Comparison of ENCODE assay signal across 10 cellular contexts in the genomic region with DNA sequence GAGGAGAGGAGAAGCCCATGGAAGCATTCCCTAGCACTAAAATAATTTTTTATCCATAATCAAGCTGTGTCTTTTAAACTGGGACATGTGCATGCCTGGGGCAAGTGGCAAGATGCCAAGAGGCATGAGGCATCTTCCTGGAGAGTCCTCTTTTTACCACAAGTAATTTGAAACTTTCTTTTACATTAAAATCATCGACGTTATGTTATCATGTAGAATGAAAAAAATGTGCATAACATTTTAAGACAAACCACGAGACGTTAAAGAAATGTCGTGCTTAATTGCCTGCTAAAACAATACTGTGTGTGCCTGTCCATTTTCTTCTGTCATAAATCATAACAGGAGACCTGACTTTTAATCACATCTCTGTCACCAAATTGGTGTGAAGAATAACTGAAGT. TPM values are rescaled to one million over a fixed set of nuclear protein-coding genes. Genes with fewer than 3 reads are reported as not detected.
A peak's percentile ranks its signal among the peaks of the same experiment; 100 is the strongest.
DNase-seq lines count a peak whose midpoint lies in the region; ATAC-seq lines count a peak whose summit lies in the region.
"Had no signal": no experiment of that assay in that cellular context is flagged by ENCODE, and none has a peak within 500 bp of the region (broad histone marks: within the 10 kb centered on the region; RNA-seq: fewer than 3 reads in every experiment).

No MANE protein-coding gene starts in this region.

- H3K27ac Mint-ChIP-seq in naive thymus-derived CD8-positive, alpha-beta T cell: peak overlapping the region in 7 of 10 donors; percentile 2 to 84 (median 45)
- no peak overlapping the region for H3K27ac Mint-ChIP-seq in activated T-cell treated with anti-CD3 and anti-CD28 coated beads, Interleukin-2, amount 50 U/mL, for 72 hours

- H3K36me3 Mint-ChIP-seq in naive thymus-derived CD8-positive, alpha-beta T cell: peaks cover 0 to 1% (median 0%) of the 10 kb centered on the region in 3 donors
- no peaks in the 10 kb centered on the region for H3K36me3 Mint-ChIP-seq in activated T-cell treated with anti-CD3 and anti-CD28 coated beads, Interleukin-2, amount 50 U/mL, for 72 hours (ENCODE audit: insufficient read depth in 2 of 2)

- H3K27me3 Mint-ChIP-seq in naive thymus-derived CD8-positive, alpha-beta T cell: peaks cover 0 to 2% (median 0%) of the 10 kb centered on the region in 5 donors
- no peaks in the 10 kb centered on the region for H3K27me3 Mint-ChIP-seq in activated T-cell treated with anti-CD3 and anti-CD28 coated beads, Interleukin-2, amount 50 U/mL, for 72 hours (ENCODE audit: low read depth)

- ATAC-seq in naive thymus-derived CD8-positive, alpha-beta T cell: no peak
- ATAC-seq in activated T-cell treated with anti-CD3 and anti-CD28 coated beads, Interleukin-2, amount 50 U/mL, for 72 hours (replicated peaks in 1 of 2): no peak
- ATAC-seq in GM18861 (IDR thresholded peaks at IDR 0.05; ENCODE audit: unreplicated experiment): no peak

- H3K4me1 Mint-ChIP-seq in naive thymus-derived CD8-positive, alpha-beta T cell: peaks cover 8 to 27% (median 24%) of the 10 kb centered on the region in 4 donors
- H3K4me1 Mint-ChIP-seq in activated T-cell treated with anti-CD3 and anti-CD28 coated beads, Interleukin-2, amount 50 U/mL, for 72 hours (ENCODE audit: low read depth): peaks cover 17% of the 10 kb centered on the region

- POLR2A ChIA-PET in naive thymus-derived CD8-positive, alpha-beta T cell (lab: Charles Lee): interaction anchor here (0.6 kb wide), 1 partner anchor 20 kb away, joined by 4 read pairs; no protein-coding TSS in a partner anchor

- H3K9me3 Mint-ChIP-seq in naive thymus-derived CD8-positive, alpha-beta T cell: no peaks in the 10 kb centered on the region
- no peaks in the 10 kb centered on the region for H3K9me3 Mint-ChIP-seq in activated T-cell treated with anti-CD3 and anti-CD28 coated beads, Interleukin-2, amount 50 U/mL, for 72 hours

- no peak overlapping the region for H3K4me3 Mint-ChIP-seq in naive thymus-derived CD8-positive, alpha-beta T cell
- H3K4me3 Mint-ChIP-seq in activated T-cell treated with anti-CD3 and anti-CD28 coated beads, Interleukin-2, amount 50 U/mL, for 72 hours: peak overlapping the region in 1 of 2 donors; percentile 30

- peak; percentile 82 for DNase-seq in Daoy (ENCODE audit: low read depth)
- DNase-seq in LoVo (ENCODE audit: low spot score): peak; percentile 46
- peak; percentile 12 for DNase-seq in brain pericyte (ENCODE audit: low read depth, low spot score)
- no peak for DNase-seq in naive thymus-derived CD8-positive, alpha-beta T cell
- DNase-seq in activated T-cell treated with anti-CD3 and anti-CD28 coated beads, Interleukin-2, amount 50 U/mL, for 72 hours: no peak
- no peak for DNase-seq in T-helper 2 cell
- no peak for DNase-seq in SKM-1 treated with dmso at 0.1 percent for 144 hours (lab: John Stamatoyannopoulos, UW; ENCODE audit: unreplicated experiment)
- DNase-seq: activated CD8-positive, alpha-beta memory T cell treated with anti-CD3 and anti-CD28 coated beads, Interleukin-2, amount 50 U/mL, for 48 hours; NCI-H2029 had no signal

RNA-seq across cellular contexts. Expression of gene STYXL2, which starts 1.5 kb away (rescaled TPM):
- not detected in 2 replicates for total RNA-seq in Daoy (2014; rRNA removed; shearing (Covaris generic))
- not detected for total RNA-seq in naive thymus-derived CD8-positive, alpha-beta T cell
- not detected for polyA plus RNA-seq in naive thymus-derived CD8-positive, alpha-beta T cell
- under 1 TPM; 0.07 to 0.24 TPM for total RNA-seq in activated T-cell treated with anti-CD3 and anti-CD28 coated beads, Interleukin-2, amount 50 U/mL, for 72 hours

RNA-seq across cellular contexts. Expression of gene GPA33, which starts 5.2 kb away (rescaled TPM):
- not detected in 2 replicates for total RNA-seq in Daoy (2014; rRNA removed; shearing (Covaris generic))
- 10 to 100 TPM; 13.4 to 14.0 TPM for total RNA-seq in naive thymus-derived CD8-positive, alpha-beta T cell
- 1 to 10 TPM; 8.0 to 10.0 (median 9.1) TPM for polyA plus RNA-seq in naive thymus-derived CD8-positive, alpha-beta T cell
- 1 to 10 TPM; 2.6 to 5.2 TPM for total RNA-seq in activated T-cell treated with anti-CD3 and anti-CD28 coated beads, Interleukin-2, amount 50 U/mL, for 72 hours

Comparison
In these comparisons a context has a peak if more than half of its experiments do, and no peak if none do; other contexts are left out.
1. DNase-seq: peak in Daoy (single experiment), LoVo (single experiment) and brain pericyte (single experiment); none in naive thymus-derived CD8-positive, alpha-beta T cell (0 of 10), activated T-cell treated with anti-CD3 and anti-CD28 coated beads, Interleukin-2, amount 50 U/mL, for 72 hours (0 of 2), T-helper 2 cell (0 of 5) and SKM-1 treated with dmso at 0.1 percent for 144 hours (single experiment).